Comparison of ENCODE assay signal across 1 cellular context in the genomic region with DNA sequence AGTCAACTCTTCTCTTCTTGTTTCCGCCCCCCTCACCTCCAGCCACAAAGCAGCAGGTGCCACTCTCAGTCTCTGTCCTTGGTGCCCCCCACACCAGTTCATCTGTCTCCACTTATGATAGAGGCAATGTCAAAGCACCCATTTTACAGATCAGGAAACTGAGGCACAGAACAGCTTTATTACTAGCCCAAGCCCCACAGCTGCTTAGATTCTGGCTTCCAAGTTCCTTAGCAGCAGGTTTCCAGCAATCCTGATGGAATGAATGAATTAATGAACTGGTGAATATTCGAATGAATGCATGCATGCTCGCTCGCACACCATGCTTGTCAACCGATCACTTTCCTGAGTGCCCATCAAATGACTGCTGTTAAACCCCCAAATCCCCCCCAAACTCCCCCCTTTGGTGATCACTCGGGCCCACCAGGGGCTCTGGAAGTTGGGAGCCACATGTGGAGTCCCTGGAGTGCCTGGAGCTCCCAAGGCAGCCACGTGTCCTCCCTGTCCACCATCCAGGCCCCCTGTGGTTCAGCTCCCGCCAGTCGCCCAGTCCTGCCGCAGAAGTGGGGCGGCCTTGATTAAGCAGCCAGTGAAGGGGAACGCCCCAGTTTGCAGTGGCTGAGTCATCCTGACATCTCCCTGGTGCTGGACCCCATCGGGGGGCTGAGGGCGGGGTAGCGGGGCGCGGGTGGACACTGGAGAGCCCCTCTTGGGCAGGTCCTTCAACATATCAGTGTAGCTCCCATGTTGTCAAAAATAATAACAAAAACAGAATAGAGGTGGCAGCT.
TF ChIP-seq lines count a peak whose summit lies in the region.

No MANE protein-coding gene starts in this region.

TF ChIP-seq in K562, 482 proteins besides CTCF, POLR2A, EP300 and RAD21 (continued from another document and continues in another):
- TF ChIP-seq YY1 (IDR thresholded peaks at IDR 0.05; ENCODE audit: borderline replicate concordance in 1 of 3, control insufficient read depth in 1 of 3, extremely low read depth in 1 of 3, insufficient read depth in 3 of 3, insufficient read length in 1 of 3, insufficient replicate concordance in 2 of 3, low read depth in 1 of 3, low read length in 2 of 3) = no peak
- TF ChIP-seq HLTF (IDR thresholded peaks at IDR 0.05) = no peak
- no peak for TF ChIP-seq SRSF7 (optimal IDR thresholded peaks at IDR 0.05; ENCODE audit: low read depth, low read length)
- no peak for TF ChIP-seq ZNF224 (CRISPR knock-in tag; IDR thresholded peaks at IDR 0.05)
- TF ChIP-seq RBM25 (IDR thresholded peaks at IDR 0.05; ENCODE audit: low read depth, low read length, severe bottlenecking) = peak; percentile 96
- no peak for TF ChIP-seq ZNF77 (CRISPR knock-in tag; IDR thresholded peaks at IDR 0.05)
- TF ChIP-seq RCOR1 (IDR thresholded peaks at IDR 0.05; ENCODE audit: borderline replicate concordance in 1 of 2, low read depth in 2 of 2, low read length in 2 of 2) = peak in 1 of 2 experiments; percentile 30; a peak in 1 of 4 replicates
- no peak for TF ChIP-seq KDM5B (IDR thresholded peaks at IDR 0.05; ENCODE audit: insufficient replicate concordance, low read depth, low read length)
- TF ChIP-seq SUPT5H (IDR thresholded peaks at IDR 0.05) = no peak
- TF ChIP-seq JUND (IDR thresholded peaks at IDR 0.05; ENCODE audit: borderline replicate concordance, low read depth, low read length) = peak; percentile 13; the same call in 1 of the 2 replicates
- TF ChIP-seq JUND (tag; IDR thresholded peaks at IDR 0.05; ENCODE audit: borderline replicate concordance, low read depth, low read length) = no peak
- no peak for TF ChIP-seq MEF2A (IDR thresholded peaks at IDR 0.05; ENCODE audit: control insufficient read depth, low read depth, low read length)
- TF ChIP-seq, protein P1, sequence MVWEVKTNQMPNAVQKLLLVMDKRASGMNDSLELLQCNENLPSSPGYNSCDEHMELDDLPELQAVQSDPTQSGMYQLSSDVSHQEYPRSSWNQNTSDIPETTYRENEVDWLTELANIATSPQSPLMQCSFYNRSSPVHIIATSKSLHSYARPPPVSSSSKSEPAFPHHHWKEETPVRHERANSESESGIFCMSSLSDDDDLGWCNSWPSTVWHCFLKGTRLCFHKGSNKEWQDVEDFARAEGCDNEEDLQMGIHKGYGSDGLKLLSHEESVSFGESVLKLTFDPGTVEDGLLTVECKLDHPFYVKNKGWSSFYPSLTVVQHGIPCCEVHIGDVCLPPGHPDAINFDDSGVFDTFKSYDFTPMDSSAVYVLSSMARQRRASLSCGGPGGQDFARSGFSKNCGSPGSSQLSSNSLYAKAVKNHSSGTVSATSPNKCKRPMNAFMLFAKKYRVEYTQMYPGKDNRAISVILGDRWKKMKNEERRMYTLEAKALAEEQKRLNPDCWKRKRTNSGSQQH (CRISPR knock-in tag; IDR thresholded peaks at IDR 0.05) = no peak
- no peak for TF ChIP-seq ATF2 (CRISPR knock-in tag; IDR thresholded peaks at IDR 0.05)
- TF ChIP-seq RBM17 (IDR thresholded peaks at IDR 0.05; ENCODE audit: borderline replicate concordance, low read depth, low read length) = no peak
- TF ChIP-seq ZBTB34 (CRISPR knock-in tag; IDR thresholded peaks at IDR 0.05) = no peak
- TF ChIP-seq, protein P2, sequence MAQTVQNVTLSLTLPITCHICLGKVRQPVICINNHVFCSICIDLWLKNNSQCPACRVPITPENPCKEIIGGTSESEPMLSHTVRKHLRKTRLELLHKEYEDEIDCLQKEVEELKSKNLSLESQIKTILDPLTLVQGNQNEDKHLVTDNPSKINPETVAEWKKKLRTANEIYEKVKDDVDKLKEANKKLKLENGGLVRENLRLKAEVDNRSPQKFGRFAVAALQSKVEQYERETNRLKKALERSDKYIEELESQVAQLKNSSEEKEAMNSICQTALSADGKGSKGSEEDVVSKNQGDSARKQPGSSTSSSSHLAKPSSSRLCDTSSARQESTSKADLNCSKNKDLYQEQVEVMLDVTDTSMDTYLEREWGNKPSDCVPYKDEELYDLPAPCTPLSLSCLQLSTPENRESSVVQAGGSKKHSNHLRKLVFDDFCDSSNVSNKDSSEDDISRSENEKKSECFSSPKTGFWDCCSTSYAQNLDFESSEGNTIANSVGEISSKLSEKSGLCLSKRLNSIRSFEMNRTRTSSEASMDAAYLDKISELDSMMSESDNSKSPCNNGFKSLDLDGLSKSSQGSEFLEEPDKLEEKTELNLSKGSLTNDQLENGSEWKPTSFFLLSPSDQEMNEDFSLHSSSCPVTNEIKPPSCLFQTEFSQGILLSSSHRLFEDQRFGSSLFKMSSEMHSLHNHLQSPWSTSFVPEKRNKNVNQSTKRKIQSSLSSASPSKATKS (CRISPR knock-in tag; IDR thresholded peaks at IDR 0.05) = no peak
- no peak for TF ChIP-seq STAG1 (CRISPR knock-in tag; IDR thresholded peaks at IDR 0.05; ENCODE audit: borderline replicate concordance)
- TF ChIP-seq, protein P3, sequence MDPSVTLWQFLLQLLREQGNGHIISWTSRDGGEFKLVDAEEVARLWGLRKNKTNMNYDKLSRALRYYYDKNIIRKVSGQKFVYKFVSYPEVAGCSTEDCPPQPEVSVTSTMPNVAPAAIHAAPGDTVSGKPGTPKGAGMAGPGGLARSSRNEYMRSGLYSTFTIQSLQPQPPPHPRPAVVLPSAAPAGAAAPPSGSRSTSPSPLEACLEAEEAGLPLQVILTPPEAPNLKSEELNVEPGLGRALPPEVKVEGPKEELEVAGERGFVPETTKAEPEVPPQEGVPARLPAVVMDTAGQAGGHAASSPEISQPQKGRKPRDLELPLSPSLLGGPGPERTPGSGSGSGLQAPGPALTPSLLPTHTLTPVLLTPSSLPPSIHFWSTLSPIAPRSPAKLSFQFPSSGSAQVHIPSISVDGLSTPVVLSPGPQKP (CRISPR knock-in tag; IDR thresholded peaks at IDR 0.05) = no peak
- TF ChIP-seq, protein P4, sequence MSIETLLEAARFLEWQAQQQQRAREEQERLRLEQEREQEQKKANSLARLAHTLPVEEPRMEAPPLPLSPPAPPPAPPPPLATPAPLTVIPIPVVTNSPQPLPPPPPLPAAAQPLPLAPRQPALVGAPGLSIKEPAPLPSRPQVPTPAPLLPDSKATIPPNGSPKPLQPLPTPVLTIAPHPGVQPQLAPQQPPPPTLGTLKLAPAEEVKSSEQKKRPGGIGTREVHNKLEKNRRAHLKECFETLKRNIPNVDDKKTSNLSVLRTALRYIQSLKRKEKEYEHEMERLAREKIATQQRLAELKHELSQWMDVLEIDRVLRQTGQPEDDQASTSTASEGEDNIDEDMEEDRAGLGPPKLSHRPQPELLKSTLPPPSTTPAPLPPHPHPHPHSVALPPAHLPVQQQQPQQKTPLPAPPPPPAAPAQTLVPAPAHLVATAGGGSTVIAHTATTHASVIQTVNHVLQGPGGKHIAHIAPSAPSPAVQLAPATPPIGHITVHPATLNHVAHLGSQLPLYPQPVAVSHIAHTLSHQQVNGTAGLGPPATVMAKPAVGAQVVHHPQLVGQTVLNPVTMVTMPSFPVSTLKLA (conservative IDR thresholded peaks at IDR 0.05) = peak in 1 of 2 experiments; percentile 45; a peak in 1 of 4 replicates
- TF ChIP-seq, protein P5, sequence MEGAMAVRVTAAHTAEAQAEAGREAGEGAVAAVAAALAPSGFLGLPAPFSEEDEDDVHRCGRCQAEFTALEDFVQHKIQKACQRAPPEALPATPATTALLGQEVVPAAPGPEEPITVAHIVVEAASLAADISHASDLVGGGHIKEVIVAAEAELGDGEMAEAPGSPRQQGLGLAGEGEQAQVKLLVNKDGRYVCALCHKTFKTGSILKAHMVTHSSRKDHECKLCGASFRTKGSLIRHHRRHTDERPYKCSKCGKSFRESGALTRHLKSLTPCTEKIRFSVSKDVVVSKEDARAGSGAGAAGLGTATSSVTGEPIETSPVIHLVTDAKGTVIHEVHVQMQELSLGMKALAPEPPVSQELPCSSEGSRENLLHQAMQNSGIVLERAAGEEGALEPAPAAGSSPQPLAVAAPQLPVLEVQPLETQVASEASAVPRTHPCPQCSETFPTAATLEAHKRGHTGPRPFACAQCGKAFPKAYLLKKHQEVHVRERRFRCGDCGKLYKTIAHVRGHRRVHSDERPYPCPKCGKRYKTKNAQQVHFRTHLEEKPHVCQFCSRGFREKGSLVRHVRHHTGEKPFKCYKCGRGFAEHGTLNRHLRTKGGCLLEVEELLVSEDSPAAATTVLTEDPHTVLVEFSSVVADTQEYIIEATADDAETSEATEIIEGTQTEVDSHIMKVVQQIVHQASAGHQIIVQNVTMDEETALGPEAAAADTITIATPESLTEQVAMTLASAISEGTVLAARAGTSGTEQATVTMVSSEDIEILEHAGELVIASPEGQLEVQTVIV (CRISPR knock-in tag; IDR thresholded peaks at IDR 0.05; ENCODE audit: borderline replicate concordance) = no peak
- peak; percentile 59; the same call in 1 of the 2 replicates for TF ChIP-seq HDAC2 (IDR thresholded peaks at IDR 0.05)
- no peak for TF ChIP-seq THRAP3 (IDR thresholded peaks at IDR 0.05; ENCODE audit: borderline replicate concordance)
- TF ChIP-seq E2F6 (IDR thresholded peaks at IDR 0.05; ENCODE audit: borderline replicate concordance in 1 of 2, extremely low read depth in 1 of 2, insufficient read depth in 1 of 2, insufficient read length in 1 of 2, low read depth in 1 of 2, low read length in 1 of 2, poor library complexity in 1 of 2, severe bottlenecking in 1 of 2) = peak in 1 of 2 experiments; percentile 77
- no peak for TF ChIP-seq SRSF9 (IDR thresholded peaks at IDR 0.05; ENCODE audit: borderline replicate concordance, low read depth, low read length)
- peak; percentile 57 to 78; a peak in 3 of 4 replicates for TF ChIP-seq KDM1A (IDR thresholded peaks at IDR 0.05)
- no peak for TF ChIP-seq NR1H2 (CRISPR knock-in tag; IDR thresholded peaks at IDR 0.05)
- no peak for TF ChIP-seq NR2C1 (IDR thresholded peaks at IDR 0.05)
- TF ChIP-seq NR2C1 (tag; IDR thresholded peaks at IDR 0.05) = no peak
- no peak for TF ChIP-seq ZNF707 (CRISPR knock-in tag; conservative IDR thresholded peaks at IDR 0.05)
- TF ChIP-seq ZNF76 (CRISPR knock-in tag; IDR thresholded peaks at IDR 0.05; ENCODE audit: borderline replicate concordance) = no peak
- no peak for TF ChIP-seq PCBP1 (IDR thresholded peaks at IDR 0.05; ENCODE audit: low read depth, low read length, poor library complexity, severe bottlenecking)
- TF ChIP-seq EP400 (IDR thresholded peaks at IDR 0.05) = no peak
- no peak for TF ChIP-seq U2AF2 (optimal IDR thresholded peaks at IDR 0.05; ENCODE audit: low read depth, low read length)
- TF ChIP-seq ASH1L (IDR thresholded peaks at IDR 0.05; ENCODE audit: borderline replicate concordance, low read depth, partially characterized antibody) = no peak
- peak; percentile 70 for TF ChIP-seq ZNF24 (IDR thresholded peaks at IDR 0.05)
- no peak for TF ChIP-seq DNMT1 (IDR thresholded peaks at IDR 0.05)
- TF ChIP-seq HDGF (IDR thresholded peaks at IDR 0.05) = no peak
- no peak for TF ChIP-seq DDX20 (tag; IDR thresholded peaks at IDR 0.05; ENCODE audit: low read depth)
- no peak for TF ChIP-seq MCM5 (IDR thresholded peaks at IDR 0.05; ENCODE audit: low read depth)
- TF ChIP-seq ZBTB7A (IDR thresholded peaks at IDR 0.05; ENCODE audit: borderline replicate concordance, control insufficient read depth, low read depth, low read length) = peak; percentile 85; the same call in 1 of the 2 replicates
- TF ChIP-seq ZNF384 (IDR thresholded peaks at IDR 0.05; ENCODE audit: low read depth, low read length) = no peak
- no peak for TF ChIP-seq ZNF12 (CRISPR knock-in tag; IDR thresholded peaks at IDR 0.05)
- TF ChIP-seq CBX8 (IDR thresholded peaks at IDR 0.05; ENCODE audit: borderline replicate concordance, extremely low read depth, low read depth, low read length, poor library complexity, severe bottlenecking) = no peak
- TF ChIP-seq HOXB6 (CRISPR knock-in tag; IDR thresholded peaks at IDR 0.05; ENCODE audit: borderline replicate concordance) = no peak
- no peak for TF ChIP-seq ZNF282 (CRISPR knock-in tag; IDR thresholded peaks at IDR 0.05)
- no peak for TF ChIP-seq ZBTB33 (CRISPR knock-in tag; IDR thresholded peaks at IDR 0.05)
- TF ChIP-seq TEAD1 (CRISPR knock-in tag; IDR thresholded peaks at IDR 0.05) = no peak
- peak in 1 of 2 experiments; percentile 57; a peak in 1 of 3 replicates for TF ChIP-seq CBX3 (IDR thresholded peaks at IDR 0.05; ENCODE audit: borderline replicate concordance in 1 of 2, low read length in 2 of 2)
- no peak for TF ChIP-seq TGIF2 (CRISPR knock-in tag; IDR thresholded peaks at IDR 0.05)
- no peak for TF ChIP-seq NR2C2 (CRISPR knock-in tag; IDR thresholded peaks at IDR 0.05)
- no peak for TF ChIP-seq NR2C2 (tag; IDR thresholded peaks at IDR 0.05)
- no peak for TF ChIP-seq ZNF23 (CRISPR knock-in tag; IDR thresholded peaks at IDR 0.05)
